17 cellular contexts compared by ENCODE assay signal in the genomic region with DNA sequence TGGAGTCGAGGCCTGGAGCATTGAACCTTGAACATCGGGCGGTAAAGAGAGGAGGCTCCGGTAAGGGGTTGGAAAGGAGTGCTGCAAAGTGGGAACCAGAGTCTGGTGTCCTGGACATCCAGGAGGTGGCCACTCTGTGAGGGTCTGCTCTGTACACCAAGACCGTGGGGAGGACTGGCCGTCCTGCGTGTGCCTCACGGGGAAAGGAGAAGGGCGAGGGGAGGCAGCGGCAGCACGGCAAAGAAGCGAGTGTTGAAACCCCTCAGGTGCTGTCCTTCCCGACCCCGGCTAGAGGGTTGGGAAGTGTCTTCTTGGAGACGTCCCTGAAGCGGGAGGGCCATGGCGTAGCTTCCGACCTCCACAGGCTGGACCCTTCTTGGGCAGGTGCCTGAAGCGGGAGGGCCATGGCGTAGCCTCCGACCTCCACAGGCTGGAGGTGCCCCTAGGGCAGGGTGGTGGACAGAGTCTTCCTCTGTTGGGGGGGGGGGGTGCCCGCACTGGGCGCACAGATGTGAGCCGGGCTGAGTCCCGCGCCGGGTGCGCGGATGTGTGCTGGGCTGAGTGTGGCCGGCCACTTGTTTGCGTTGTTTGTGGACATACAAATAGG. TPM values are rescaled to one million over a fixed set of nuclear protein-coding genes. Genes with fewer than 3 reads are reported as not detected.
A peak's percentile ranks its signal among the peaks of the same experiment; 100 is the strongest.
DNase-seq lines count a peak whose midpoint lies in the region; ATAC-seq and TF ChIP-seq lines count a peak whose summit lies in the region.
"Had no signal": no experiment of that assay in that cellular context is flagged by ENCODE, and none has a peak within 500 bp of the region (broad histone marks: within the 10 kb centered on the region; RNA-seq: fewer than 3 reads in every experiment).

No MANE protein-coding gene starts in this region.

- intact Hi-C loops in activated T-helper 1 cell treated with anti-CD3 and anti-CD28 coated beads, Interleukin-12 subunit alpha, Interleukin-12 subunit beta, Interleukin-2, Interleukin-4 antibody, amounts not matched to agents 30 ng/mL and 10 ng/mL and 1 ng/mL, durations not matched to agents 14 hours and 24 hours and 36 hours (cut with micrococcal nuclease) = no loop called here

- TF ChIP-seq CTCF in GM23338 (conservative IDR thresholded peaks at IDR 0.05; ENCODE audit: low read depth in 2 of 2) (no peak), progenitor cell of endocrine pancreas (IDR thresholded peaks at IDR 0.05; ENCODE audit: unreplicated experiment) (no peak)

- H3K9me3 ChIP-seq in GM23248 (ENCODE audit: low read depth) = no peaks in the 10 kb centered on the region
- H3K9me3 ChIP-seq: thyroid gland had no signal

- H3K4me1 ChIP-seq in GM23338 (ENCODE audit: insufficient read depth) = no peaks in the 10 kb centered on the region; the same call in 1 of the 2 replicates
- H3K4me1 ChIP-seq in GM23248 (ENCODE audit: insufficient read depth) = no peaks in the 10 kb centered on the region

- WGBS in GM23248 (ENCODE audit: low coverage in 1 of 2, low lambda C conversion rate in 2 of 2, missing lambda C conversion rate in 2 of 2), 2 experiments = 96% methylated on average over 15 to 31 of the region's 31 CpGs

- no peak overlapping the region for H3K4me2 ChIP-seq in GM23338
- H3K4me2 ChIP-seq in GM23248 (ENCODE audit: unreplicated experiment) = no peak overlapping the region

- H3F3A ChIP-seq in GM23338 (replicated peaks; ENCODE audit: low read depth) = peaks cover 8% of the 10 kb centered on the region; the same call in 1 of the 2 replicates
- no peaks in the 10 kb centered on the region for H3F3A ChIP-seq in GM23248 (ENCODE audit: insufficient read depth)

- H3K4me1 Mint-ChIP-seq in GM23338 (peaks cover 27% of the 10 kb centered on the region), progenitor cell of endocrine pancreas (ENCODE audit: low read depth) (peaks cover 16% of the 10 kb centered on the region)
- H3K4me1 Mint-ChIP-seq in activated T-helper 1 cell treated with anti-CD3 and anti-CD28 coated beads, Interleukin-12 subunit alpha, Interleukin-12 subunit beta, Interleukin-2, Interleukin-4 antibody, amounts not matched to agents 30 ng/mL and 10 ng/mL and 1 ng/mL, durations not matched to agents 14 hours and 24 hours and 36 hours (ENCODE audit: low read depth) = peaks cover 8% of the 10 kb centered on the region

- H3K27ac Mint-ChIP-seq in GM23338 = peak overlapping the region; percentile 43
- H3K27ac Mint-ChIP-seq in activated T-helper 1 cell treated with anti-CD3 and anti-CD28 coated beads, Interleukin-12 subunit alpha, Interleukin-12 subunit beta, Interleukin-2, Interleukin-4 antibody, amounts not matched to agents 30 ng/mL and 10 ng/mL and 1 ng/mL, durations not matched to agents 14 hours and 24 hours and 36 hours = peak overlapping the region; percentile 16
- H3K27ac Mint-ChIP-seq in progenitor cell of endocrine pancreas = peak overlapping the region; percentile 86

- DNase-seq in GM23338 (ENCODE audit: low spot score) (peak; percentile 25), progenitor cell of endocrine pancreas (ENCODE audit: low spot score, unreplicated experiment) (no peak), NOMO-1 treated with dmso at 0.1 percent for 144 hours (lab: John Stamatoyannopoulos, UW; ENCODE audit: unreplicated experiment) (no peak), iPS-NIHi11 (ENCODE audit: low spot score) (no peak), GM23248 (no peak)
- DNase-seq in activated T-helper 1 cell treated with anti-CD3 and anti-CD28 coated beads, Interleukin-12 subunit alpha, Interleukin-12 subunit beta, Interleukin-2, Interleukin-4 antibody, amounts not matched to agents 30 ng/mL and 10 ng/mL and 1 ng/mL, durations not matched to agents 14 hours and 24 hours and 36 hours (ENCODE audit: low spot score) = no peak
- DNase-seq: activated CD4-positive, alpha-beta T cell treated with anti-CD3 and anti-CD28 coated beads for 48 hours; GOT3; KG1; NCI-H1105; NCI-H2107; NCI-H526 treated with DMSO at 0.1 percent for 48 hours; stimulated activated CD4-positive, alpha-beta T cell treated with anti-CD3 and anti-CD28 coated beads, Interleukin-4, amount 100 ng/mL, for 4 hours; stimulated activated CD8-positive, alpha-beta memory T cell treated with anti-CD3 and anti-CD28 coated beads, Interleukin-4, amount 100 ng/mL, for 48 hours; thyroid gland had no signal

- no peak overlapping the region for H3K27ac ChIP-seq in GM23338 (ENCODE audit: low read depth)
- no peak overlapping the region for H3K27ac ChIP-seq in GM23248
- H3K27ac ChIP-seq: foreskin keratinocyte, thyroid gland had no signal

- H3K4me3 ChIP-seq in GM23338 (no peak overlapping the region), GM23248 (no peak overlapping the region)
- H3K4me3 ChIP-seq: thyroid gland had no signal

- H3K9ac ChIP-seq in GM23248 = no peak overlapping the region

- no peak overlapping the region for H3K4me3 Mint-ChIP-seq in GM23338
- H3K4me3 Mint-ChIP-seq in activated T-helper 1 cell treated with anti-CD3 and anti-CD28 coated beads, Interleukin-12 subunit alpha, Interleukin-12 subunit beta, Interleukin-2, Interleukin-4 antibody, amounts not matched to agents 30 ng/mL and 10 ng/mL and 1 ng/mL, durations not matched to agents 14 hours and 24 hours and 36 hours = no peak overlapping the region
- H3K4me3 Mint-ChIP-seq in progenitor cell of endocrine pancreas (ENCODE audit: low read depth) = no peak overlapping the region

- H3K9me2 ChIP-seq in GM23338 (ENCODE audit: insufficient read depth) (no peaks in the 10 kb centered on the region), GM23248 (ENCODE audit: insufficient read depth) (no peaks in the 10 kb centered on the region)

- peaks cover 10% of the 10 kb centered on the region; the same call in 1 of the 2 replicates for H3K36me3 ChIP-seq in GM23338 (ENCODE audit: insufficient read depth)
- no peaks in the 10 kb centered on the region for H3K36me3 ChIP-seq in GM23248 (ENCODE audit: low read depth)
- H3K36me3 ChIP-seq: thyroid gland had no signal

- peaks cover 11% of the 10 kb centered on the region for H3K36me3 Mint-ChIP-seq in GM23338 (ENCODE audit: low read depth)
- H3K36me3 Mint-ChIP-seq in activated T-helper 1 cell treated with anti-CD3 and anti-CD28 coated beads, Interleukin-12 subunit alpha, Interleukin-12 subunit beta, Interleukin-2, Interleukin-4 antibody, amounts not matched to agents 30 ng/mL and 10 ng/mL and 1 ng/mL, durations not matched to agents 14 hours and 24 hours and 36 hours (ENCODE audit: low read depth) = peaks cover 14% of the 10 kb centered on the region
- H3K36me3 Mint-ChIP-seq in progenitor cell of endocrine pancreas (ENCODE audit: insufficient read depth) = peaks cover 7% of the 10 kb centered on the region

- peaks cover 80% of the 10 kb centered on the region for H4K20me1 ChIP-seq in GM23338 (replicated peaks; ENCODE audit: insufficient read depth)
- H4K20me1 ChIP-seq in GM23248 (ENCODE audit: insufficient read depth) = peaks cover 4% of the 10 kb centered on the region; the same call in 1 of the 2 replicates

- H3K9me3 Mint-ChIP-seq in GM23338 (no peaks in the 10 kb centered on the region), progenitor cell of endocrine pancreas (ENCODE audit: low read depth) (no peaks in the 10 kb centered on the region)
- H3K9me3 Mint-ChIP-seq in activated T-helper 1 cell treated with anti-CD3 and anti-CD28 coated beads, Interleukin-12 subunit alpha, Interleukin-12 subunit beta, Interleukin-2, Interleukin-4 antibody, amounts not matched to agents 30 ng/mL and 10 ng/mL and 1 ng/mL, durations not matched to agents 14 hours and 24 hours and 36 hours = no peaks in the 10 kb centered on the region

- H3K27me3 ChIP-seq in GM23338 (ENCODE audit: insufficient read depth) (no peaks in the 10 kb centered on the region), GM23248 (replicated peaks; ENCODE audit: insufficient read depth) (no peaks in the 10 kb centered on the region)
- H3K27me3 ChIP-seq: foreskin keratinocyte, thyroid gland had no signal

- peak; percentile 27 for ATAC-seq in GM23338
- ATAC-seq in esophagus mucosa = peak; percentile 30
- ATAC-seq: foreskin keratinocyte had no signal

- in situ Hi-C loops in GM23248 (cut with MboI) = no loop called here

- H3K27me3 Mint-ChIP-seq in GM23338 (ENCODE audit: insufficient read depth, low read depth, poor library complexity) (peaks cover 13% of the 10 kb centered on the region), progenitor cell of endocrine pancreas (no peaks in the 10 kb centered on the region)
- H3K27me3 Mint-ChIP-seq in activated T-helper 1 cell treated with anti-CD3 and anti-CD28 coated beads, Interleukin-12 subunit alpha, Interleukin-12 subunit beta, Interleukin-2, Interleukin-4 antibody, amounts not matched to agents 30 ng/mL and 10 ng/mL and 1 ng/mL, durations not matched to agents 14 hours and 24 hours and 36 hours (ENCODE audit: insufficient read depth) = no peaks in the 10 kb centered on the region

- H3K79me2 ChIP-seq in GM23338 (replicated peaks; ENCODE audit: insufficient read depth) = peaks cover 95% of the 10 kb centered on the region
- H3K79me2 ChIP-seq in GM23248 (ENCODE audit: insufficient read depth) = peaks cover 100% of the 10 kb centered on the region

- H2AFZ ChIP-seq in GM23338 = no peak overlapping the region
- no peak overlapping the region for H2AFZ ChIP-seq in GM23248

TF ChIP-seq in GM23338, 12 proteins besides CTCF, POLR2A, EP300 and RAD21 (continues in another document):
- no peak for TF ChIP-seq ZNF331 (CRISPR knock-in tag; IDR thresholded peaks at IDR 0.05; ENCODE audit: low read depth)
- TF ChIP-seq NANOG (IDR thresholded peaks at IDR 0.05; ENCODE audit: borderline replicate concordance) = no peak
- no peak for TF ChIP-seq STAT1 (IDR thresholded peaks at IDR 0.05; ENCODE audit: unreplicated experiment)

RNA-seq across cellular contexts. Expression of a gene that starts 42.0 kb away (rescaled TPM):
- 62.4 and 66.0 TPM in 2 replicates for total RNA-seq in GM23338 (2014; rRNA removed; shearing (Covaris generic))
- polyA plus RNA-seq in GM23338 (2016; fragmentation: Nextera tagmentation; extraction: Ambion mirVana) (12.2 and 12.3 TPM in 2 replicates), GM23248 (2016; fragmentation: Nextera tagmentation; extraction: Ambion mirVana) (5.6 and 6.6 TPM in 2 replicates)
- 97.7 and 98.1 TPM in 2 replicates for total RNA-seq in activated T-helper 1 cell treated with anti-CD3 and anti-CD28 coated beads, Interleukin-12 subunit alpha, Interleukin-12 subunit beta, Interleukin-2, Interleukin-4 antibody, amounts not matched to agents 30 ng/mL and 10 ng/mL and 1 ng/mL, durations not matched to agents 14 hours and 24 hours and 36 hours
- total RNA-seq in esophagus mucosa (34.2 TPM), progenitor cell of endocrine pancreas (71.8 and 76.6 TPM in 2 replicates)
- total RNA-seq in GM23248 (2014; rRNA removed; shearing (Covaris generic)) = 38.4 and 43.0 TPM in 2 replicates

Comparison
In these comparisons a context has a peak if more than half of its experiments do, and no peak if none do; other contexts are left out.
1. H3K27ac Mint-ChIP-seq: peak in every context shown above with its lines; median percentile 86 in progenitor cell of endocrine pancreas; 43 in GM23338; 16 in activated T-helper 1 cell treated with anti-CD3 and anti-CD28 coated beads, Interleukin-12 subunit alpha, Interleukin-12 subunit beta, Interleukin-2, Interleukin-4 antibody, amounts not matched to agents 30 ng/mL and 10 ng/mL and 1 ng/mL, durations not matched to agents 14 hours and 24 hours and 36 hours.